In the genomic region with DNA sequence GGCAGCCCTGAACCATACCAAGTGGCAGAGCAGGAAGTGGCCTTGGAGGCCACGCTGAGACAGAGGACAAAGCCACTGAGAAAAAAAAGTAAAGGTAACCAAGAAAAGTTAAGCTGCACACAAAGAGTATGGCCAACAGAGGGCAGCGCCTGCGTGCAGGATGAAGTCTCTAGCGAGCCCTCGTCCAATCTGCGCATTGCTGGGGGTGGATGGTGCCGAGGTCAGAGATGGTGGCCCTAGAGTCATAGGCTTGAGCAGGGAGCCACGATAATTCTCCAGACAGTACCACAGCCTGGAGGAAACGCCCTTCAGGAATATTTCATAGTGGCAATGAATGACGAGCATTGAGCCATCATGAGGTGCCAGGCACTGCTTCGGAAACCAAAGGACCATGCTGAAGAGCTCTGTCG, we compare ENCODE assay signal across 8 cellular contexts. TPM values are rescaled to one million over a fixed set of nuclear protein-coding genes. Genes with fewer than 3 reads are reported as not detected.
DNase-seq lines count a peak whose midpoint lies in the region; ATAC-seq, FAIRE-seq and TF ChIP-seq lines count a peak whose summit lies in the region.

No MANE protein-coding gene starts in this region.

- H3K9me3 ChIP-seq in Karpas-422 (ENCODE audit: low read length) (no peaks in the 10 kb centered on the region), Peyer's patch (no peaks in the 10 kb centered on the region), small intestine (ENCODE audit: control insufficient read depth, low read depth) (no peaks in the 10 kb centered on the region)

- in situ Hi-C loops in astrocyte of the spinal cord (cut with HindIII; ENCODE audit: low sequenced_read_pairs), result no loop called here

- H4K20me1 ChIP-seq in Karpas-422 (ENCODE audit: insufficient read depth, low read depth, low read length), result no peaks in the 10 kb centered on the region

- no peak overlapping the region for H3K4me3 ChIP-seq in Karpas-422 (ENCODE audit: low read length)
- no peak overlapping the region for H3K4me3 ChIP-seq in Peyer's patch
- no peak overlapping the region for H3K4me3 ChIP-seq in astrocyte of the spinal cord (ENCODE audit: low read depth, low read length)
- H3K4me3 ChIP-seq in small intestine (ENCODE audit: low read depth in 1 of 2, low read length in 2 of 2), result no peak overlapping the region

- DNase-seq in CD14-positive monocyte (ENCODE audit: low spot score) (peak; percentile 40), Karpas-422 (peak; percentile 85), Peyer's patch (peak; percentile 46 to 82 (median 68)), astrocyte of the spinal cord (ENCODE audit: low read depth, low spot score) (peak; percentile 35), iPS-NIHi7 (ENCODE audit: extremely low spot score) (peak; percentile 76), small intestine (peak; percentile 74)

- WGBS in small intestine, 3 donors, result 13 to 28% (median 21%) methylated on average over 12 of the region's 12 CpGs

- H3K4me1 Mint-ChIP-seq in CD14-positive monocyte, result peaks cover 11% of the 10 kb centered on the region

- H3K9me3 Mint-ChIP-seq in CD14-positive monocyte, result peaks cover 0 to 1% (median 0%) of the 10 kb centered on the region in 7 donors

- H3K9ac ChIP-seq in Karpas-422 (ENCODE audit: low read length), result no peak overlapping the region

- H3K36me3 ChIP-seq in Karpas-422 (ENCODE audit: insufficient read depth, low read length) (no peaks in the 10 kb centered on the region), Peyer's patch (no peaks in the 10 kb centered on the region), small intestine (ENCODE audit: control insufficient read depth in 2 of 2, insufficient read depth in 2 of 2, low read length in 2 of 2) (no peaks in the 10 kb centered on the region)

- TF ChIP-seq CTCF in CD14-positive monocyte (IDR thresholded peaks at IDR 0.05) (peak; percentile 64), Peyer's patch (IDR thresholded peaks at IDR 0.05) (peak in 5 of 6 experiments; percentile 54 to 73 (median 66)), astrocyte of the spinal cord (IDR thresholded peaks at IDR 0.05; ENCODE audit: low read depth, low read length) (peak; percentile 81)

- no peak overlapping the region for H2AFZ ChIP-seq in Karpas-422 (ENCODE audit: low read length)

- H3K4me1 ChIP-seq in Karpas-422 (ENCODE audit: low read length) (no peaks in the 10 kb centered on the region), Peyer's patch (no peaks in the 10 kb centered on the region), small intestine (ENCODE audit: control insufficient read depth in 2 of 2, insufficient read depth in 1 of 2, low read depth in 1 of 2, low read length in 1 of 2) (no peaks in the 10 kb centered on the region)

- no peaks in the 10 kb centered on the region for H3K9me2 ChIP-seq in Karpas-422 (replicated peaks; ENCODE audit: insufficient read depth, low read length)

- FAIRE-seq in small intestine (lab: Jason Lieb, UNC), result no peak

- no peak overlapping the region for H3K4me3 Mint-ChIP-seq in CD14-positive monocyte

- H3K27ac ChIP-seq in Karpas-422 (ENCODE audit: low read length) (no peak overlapping the region), Peyer's patch (no peak overlapping the region), small intestine (ENCODE audit: low read depth in 1 of 2, low read length in 1 of 2) (peak overlapping the region in 1 of 2 donors; percentile 35)

- intact Hi-C loops in CD14-positive monocyte (cut with micrococcal nuclease), result no loop called here

- ATAC-seq in GM18907 (IDR thresholded peaks at IDR 0.05; ENCODE audit: unreplicated experiment), result peak; percentile 59
- ATAC-seq in GM18498 (IDR thresholded peaks at IDR 0.05; ENCODE audit: unreplicated experiment), result no peak

- H3K79me2 ChIP-seq in Karpas-422 (ENCODE audit: low read length), result no peaks in the 10 kb centered on the region

- TF ChIP-seq POLR2A in Peyer's patch (IDR thresholded peaks at IDR 0.05), result no peak

- H3K27me3 Mint-ChIP-seq in CD14-positive monocyte (ENCODE audit: low read depth in 3 of 3), result peaks cover 1 to 2% (median 2%) of the 10 kb centered on the region in 3 donors

- H3K27me3 ChIP-seq in Karpas-422 (ENCODE audit: low read length) (no peaks in the 10 kb centered on the region), Peyer's patch (no peaks in the 10 kb centered on the region), small intestine (ENCODE audit: control insufficient read depth in 2 of 2, insufficient read depth in 2 of 2, low read length in 2 of 2) (no peaks in the 10 kb centered on the region)

- H3K4me2 ChIP-seq in Karpas-422 (ENCODE audit: low read depth, low read length, poor library complexity, severe bottlenecking), result no peak overlapping the region

- no peaks in the 10 kb centered on the region for H3K36me3 Mint-ChIP-seq in CD14-positive monocyte

- no peak overlapping the region for H3K27ac Mint-ChIP-seq in CD14-positive monocyte

RNA-seq across cellular contexts. Expression of a gene that starts 9.7 kb away (rescaled TPM):
- polyA plus RNA-seq in CD14-positive monocyte (10 to 100 TPM in 1 of 2 donors, 1 to 10 TPM in 1; 8.2 to 13.3 TPM), small intestine (10 to 100 TPM in 1 of 3 donors, 1 to 10 TPM in 2; 4.9 to 33.8 (median 5.4) TPM)
- total RNA-seq in Karpas-422 (2014; rRNA removed; shearing (Covaris generic); ENCODE audit: low replicate concordance), result 14.1 and 17.7 TPM in 2 replicates
- total RNA-seq in Peyer's patch, result 10 to 100 TPM in 2 of 4 donors, 1 to 10 TPM in 2; 7.6 to 17.8 (median 11.1) TPM

RNA-seq across cellular contexts. Expression of a gene that starts 45.3 kb away (rescaled TPM):
- polyA plus RNA-seq in CD14-positive monocyte (1 to 10 TPM; 1.3 to 2.7 TPM), small intestine (1 to 10 TPM; 3.2 to 8.1 (median 5.2) TPM)
- 9.2 and 12.2 TPM in 2 replicates for total RNA-seq in Karpas-422 (2014; rRNA removed; shearing (Covaris generic); ENCODE audit: low replicate concordance)
- total RNA-seq in Peyer's patch, result 10 to 100 TPM; 19.8 to 36.4 (median 23.0) TPM

Comparison
In these comparisons a context has a peak if more than half of its experiments do, and no peak if none do; other contexts are left out.
1. DNase-seq: peak in every context shown above with its lines; median percentile 85 in Karpas-422; 76 in iPS-NIHi7; 74 in small intestine; 68 in Peyer's patch; 40 in CD14-positive monocyte; 35 in astrocyte of the spinal cord.